ENCODE assay signal across 12 cellular contexts in the genomic region with DNA sequence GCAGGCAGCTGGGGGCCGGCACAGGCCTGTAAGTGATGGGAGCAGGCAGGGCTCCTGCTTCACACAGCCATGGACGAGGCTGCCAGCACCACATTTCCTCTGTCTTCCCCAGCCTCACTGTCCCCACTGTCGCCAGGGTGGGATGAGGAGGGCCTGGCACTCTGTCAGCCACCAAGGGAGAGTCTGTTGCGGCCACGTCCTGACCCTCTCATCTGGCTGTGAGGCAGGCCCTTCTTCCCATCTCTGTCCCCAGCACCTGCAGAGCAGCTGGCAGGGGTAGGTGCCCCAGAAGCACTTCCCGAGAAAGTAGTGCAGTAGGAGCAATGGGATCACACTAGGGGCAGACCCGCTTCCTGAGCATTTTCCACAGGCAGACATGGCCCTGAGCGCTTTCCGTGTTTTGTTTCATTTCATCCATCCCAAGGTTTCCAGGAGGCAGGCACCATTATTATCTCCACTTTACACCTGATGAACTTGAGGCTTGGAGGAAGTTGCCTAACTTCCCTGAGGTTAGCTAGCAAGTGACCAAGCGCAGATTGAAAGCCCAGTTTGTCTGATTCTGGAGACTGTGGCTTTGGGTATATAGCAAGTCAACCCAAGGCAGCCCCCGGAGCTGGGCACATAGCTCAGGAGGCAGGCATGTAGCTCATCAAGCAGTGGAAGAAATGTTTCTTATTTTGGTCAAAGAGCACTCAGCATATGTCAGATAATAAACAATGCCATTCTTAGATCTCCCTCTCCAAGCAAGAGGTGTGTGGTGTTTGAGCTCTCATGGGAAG.
"Had no signal": no experiment of that assay in that cellular context is flagged by ENCODE, and none has a peak within 500 bp of the region (broad histone marks: within the 10 kb centered on the region; RNA-seq: fewer than 3 reads in every experiment).

No MANE protein-coding gene starts in this region.

- DNase-seq: activated CD4-positive, alpha-beta T cell treated with anti-CD3 and anti-CD28 coated beads for 36 hours; activated CD8-positive, alpha-beta memory T cell treated with anti-CD3 and anti-CD28 coated beads, Interleukin-2, amount 50 U/mL, for 48 hours; activated naive CD8-positive, alpha-beta T cell treated with anti-CD3 and anti-CD28 coated beads, Interleukin-2, amount 10 ng/mL, durations not matched to agents 7 days and 5 days; anterior cingulate cortex; erythroblast; hypothalamus; kidney; nephron progenitor cell; stimulated activated CD4-positive, alpha-beta T cell treated with anti-CD3 and anti-CD28 coated beads, Interleukin-12 subunit alpha, Interleukin-12 subunit beta, amount 100 ng/mL, for 4 hours; stimulated activated CD4-positive, alpha-beta T cell treated with anti-CD3 and anti-CD28 coated beads, Interleukin-2, amount 100 ng/mL, for 24 hours had no signal

- H3K4me3 Mint-ChIP-seq: activated CD4-positive, alpha-beta T cell treated with anti-CD3 and anti-CD28 coated beads for 36 hours; activated naive CD8-positive, alpha-beta T cell treated with anti-CD3 and anti-CD28 coated beads, Interleukin-2, amount 10 ng/mL, durations not matched to agents 7 days and 5 days; nephron progenitor cell; T-helper 1 cell treated with Interleukin-12 subunit alpha and Interleukin-12 subunit beta and Interleukin-4 antibody, amounts not matched to agents 30 μg/mL and 1 μg/mL, for 36 hours had no signal

- H3K4me3 ChIP-seq: tibial nerve had no signal

- ATAC-seq: activated CD4-positive, alpha-beta T cell treated with anti-CD3 and anti-CD28 coated beads for 36 hours had no signal

- H3K27ac ChIP-seq: tibial nerve had no signal

- H3K27ac Mint-ChIP-seq: activated CD4-positive, alpha-beta T cell treated with anti-CD3 and anti-CD28 coated beads for 36 hours; activated naive CD8-positive, alpha-beta T cell treated with anti-CD3 and anti-CD28 coated beads, Interleukin-2, amount 10 ng/mL, durations not matched to agents 7 days and 5 days; nephron progenitor cell; T-helper 1 cell treated with Interleukin-12 subunit alpha and Interleukin-12 subunit beta and Interleukin-4 antibody, amounts not matched to agents 30 μg/mL and 1 μg/mL, for 36 hours had no signal

- H3K27me3 Mint-ChIP-seq: activated CD4-positive, alpha-beta T cell treated with anti-CD3 and anti-CD28 coated beads for 36 hours; activated naive CD8-positive, alpha-beta T cell treated with anti-CD3 and anti-CD28 coated beads, Interleukin-2, amount 10 ng/mL, durations not matched to agents 7 days and 5 days had no signal

- H3K9me3 Mint-ChIP-seq: activated naive CD8-positive, alpha-beta T cell treated with anti-CD3 and anti-CD28 coated beads, Interleukin-2, amount 10 ng/mL, durations not matched to agents 7 days and 5 days; T-helper 1 cell treated with Interleukin-12 subunit alpha and Interleukin-12 subunit beta and Interleukin-4 antibody, amounts not matched to agents 30 μg/mL and 1 μg/mL, for 36 hours had no signal

- H3K27me3 ChIP-seq: tibial nerve had no signal

- H3K4me1 Mint-ChIP-seq: activated CD4-positive, alpha-beta T cell treated with anti-CD3 and anti-CD28 coated beads for 36 hours; activated naive CD8-positive, alpha-beta T cell treated with anti-CD3 and anti-CD28 coated beads, Interleukin-2, amount 10 ng/mL, durations not matched to agents 7 days and 5 days had no signal
